Comparison of ENCODE assay signal across 8 cellular contexts in the genomic region with DNA sequence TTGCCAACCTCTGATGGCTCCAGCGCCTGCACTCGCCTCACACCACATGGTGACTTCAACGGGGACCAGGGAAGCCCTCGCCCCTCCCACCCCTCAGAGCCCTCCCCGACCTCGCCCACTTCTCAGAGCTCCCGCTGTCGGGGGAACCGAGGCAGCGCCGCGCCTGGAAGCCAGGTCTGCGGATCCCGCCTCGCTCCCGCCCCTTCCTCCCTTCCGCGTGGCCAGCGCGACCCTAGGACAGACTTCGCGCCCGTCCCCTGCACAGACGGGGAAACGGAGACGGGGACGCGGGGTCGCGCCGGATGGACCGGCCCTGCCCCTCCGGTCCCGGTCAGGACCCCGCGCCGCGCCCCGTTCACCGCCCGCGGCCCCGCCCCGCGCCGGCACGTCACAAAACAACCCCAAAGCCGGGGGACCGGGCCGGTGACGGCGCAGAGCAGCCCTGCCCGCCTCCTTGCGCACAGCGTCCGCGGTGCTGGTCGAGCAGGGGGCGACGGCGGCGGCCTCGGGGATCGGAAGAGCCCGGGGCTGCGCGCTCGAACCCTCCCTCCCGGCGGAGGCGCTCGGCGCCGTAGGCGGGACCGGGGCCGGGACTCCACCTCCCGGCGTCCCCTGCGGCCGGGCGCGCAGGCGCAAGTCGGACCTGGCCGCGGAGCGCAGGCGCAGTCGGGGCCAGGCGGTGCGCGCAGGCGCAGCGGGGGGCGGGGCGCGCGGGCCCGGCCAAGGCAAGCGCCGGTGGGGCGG. TPM values are rescaled to one million over a fixed set of nuclear protein-coding genes. Genes with fewer than 3 reads are reported as not detected.
DNase-seq lines count a peak whose midpoint lies in the region; ATAC-seq and TF ChIP-seq lines count a peak whose summit lies in the region.

No MANE protein-coding gene starts in this region.

- H3K9ac ChIP-seq in SK-N-MC (ENCODE audit: insufficient read length) = peak overlapping the region; percentile 83

- no peaks in the 10 kb centered on the region for H3K9me3 ChIP-seq in SK-N-MC (ENCODE audit: low read depth, low read length)
- no peaks in the 10 kb centered on the region for H3K9me3 ChIP-seq in thoracic aorta

- TF ChIP-seq CTCF in glutamatergic neuron (IDR thresholded peaks at IDR 0.05; ENCODE audit: partially characterized antibody, unreplicated experiment) (no peak), osteocyte (IDR thresholded peaks at IDR 0.05) (no peak), thoracic aorta (IDR thresholded peaks at IDR 0.05) (no peak)

- H3K9me3 Mint-ChIP-seq in activated naive CD4-positive, alpha-beta T cell treated with anti-CD3 and anti-CD28 coated beads, Interleukin-2, amount 50 U/mL, for 24 hours = no peaks in the 10 kb centered on the region
- peaks cover 4% of the 10 kb centered on the region for H3K9me3 Mint-ChIP-seq in glutamatergic neuron (ENCODE audit: unreplicated experiment)
- H3K9me3 Mint-ChIP-seq in osteocyte (ENCODE audit: unreplicated experiment) = no peaks in the 10 kb centered on the region

- ATAC-seq in thoracic aorta (ENCODE audit: insufficient number of reproducible peaks, low FRiP score, low read depth) = peak; percentile 78

- H3K4me3 Mint-ChIP-seq in activated naive CD4-positive, alpha-beta T cell treated with anti-CD3 and anti-CD28 coated beads, Interleukin-2, amount 50 U/mL, for 24 hours = peak overlapping the region; percentile 82
- H3K4me3 Mint-ChIP-seq in glutamatergic neuron (ENCODE audit: unreplicated experiment) (peak overlapping the region; percentile 83), osteocyte (ENCODE audit: unreplicated experiment) (peak overlapping the region; percentile 73)

- peaks cover 3% of the 10 kb centered on the region; the same call in 1 of the 2 replicates for H3K36me3 ChIP-seq in SK-N-MC (ENCODE audit: insufficient read depth, low read length)
- peaks cover 10% of the 10 kb centered on the region for H3K36me3 ChIP-seq in thoracic aorta

- peaks cover 13 to 34% of the 10 kb centered on the region in 2 donors for H3K4me1 ChIP-seq in thoracic aorta (ENCODE audit: control insufficient read depth in 1 of 2, low read depth in 2 of 2)

- H3K27ac Mint-ChIP-seq in activated naive CD4-positive, alpha-beta T cell treated with anti-CD3 and anti-CD28 coated beads, Interleukin-2, amount 50 U/mL, for 24 hours = peak overlapping the region; percentile 70
- H3K27ac Mint-ChIP-seq in glutamatergic neuron (ENCODE audit: unreplicated experiment) (peak overlapping the region; percentile 72), osteocyte (ENCODE audit: unreplicated experiment) (peak overlapping the region; percentile 52)

- H3K4me3 ChIP-seq in SK-N-MC (peak overlapping the region; percentile 92), thoracic aorta (peak overlapping the region; percentile 99)

- DNase-seq in EL (peak; percentile 83), GOT3 (lab: John Stamatoyannopoulos, UW) (peak; percentile 73), LoVo (ENCODE audit: low spot score) (peak; percentile 89), SK-N-MC (ENCODE audit: low read depth, low spot score) (no peak), glutamatergic neuron (peak; percentile 91), osteocyte (ENCODE audit: extremely low spot score, unreplicated experiment) (peak; percentile 98), thoracic aorta (ENCODE audit: low spot score) (no peak)

- H3K27ac ChIP-seq in SK-N-MC = peak overlapping the region; percentile 81
- peak overlapping the region; percentile 84 to 93 for H3K27ac ChIP-seq in thoracic aorta

- peaks cover 1% of the 10 kb centered on the region for H3K27me3 Mint-ChIP-seq in activated naive CD4-positive, alpha-beta T cell treated with anti-CD3 and anti-CD28 coated beads, Interleukin-2, amount 50 U/mL, for 24 hours
- peaks cover 10% of the 10 kb centered on the region for H3K27me3 Mint-ChIP-seq in glutamatergic neuron (ENCODE audit: unreplicated experiment)
- H3K27me3 Mint-ChIP-seq in osteocyte (ENCODE audit: unreplicated experiment) = no peaks in the 10 kb centered on the region

- peaks cover 15% of the 10 kb centered on the region for H3K4me1 Mint-ChIP-seq in activated naive CD4-positive, alpha-beta T cell treated with anti-CD3 and anti-CD28 coated beads, Interleukin-2, amount 50 U/mL, for 24 hours
- H3K4me1 Mint-ChIP-seq in glutamatergic neuron (ENCODE audit: low read depth, unreplicated experiment) (no peaks in the 10 kb centered on the region), osteocyte (ENCODE audit: unreplicated experiment) (peaks cover 22% of the 10 kb centered on the region)

- no peaks in the 10 kb centered on the region for H3K36me3 Mint-ChIP-seq in activated naive CD4-positive, alpha-beta T cell treated with anti-CD3 and anti-CD28 coated beads, Interleukin-2, amount 50 U/mL, for 24 hours
- H3K36me3 Mint-ChIP-seq in glutamatergic neuron (ENCODE audit: unreplicated experiment) (no peaks in the 10 kb centered on the region), osteocyte (ENCODE audit: unreplicated experiment) (no peaks in the 10 kb centered on the region)

- H3K27me3 ChIP-seq in thoracic aorta (replicated peaks; ENCODE audit: insufficient read depth) = no peaks in the 10 kb centered on the region

RNA-seq across cellular contexts. Expression of a gene that starts 0.4 kb away (rescaled TPM):
- total RNA-seq in glutamatergic neuron (ENCODE audit: unreplicated experiment) = 136 TPM
- 65.3 and 69.0 TPM in 2 replicates for total RNA-seq in osteocyte
- total RNA-seq in thoracic aorta = 10 to 100 TPM; 40.2 to 86.2 TPM

RNA-seq across cellular contexts. Expression of a gene that starts 12.7 kb away (rescaled TPM):
- total RNA-seq in glutamatergic neuron (ENCODE audit: unreplicated experiment) (0.47 TPM), osteocyte (not detected in 2 replicates), thoracic aorta (under 1 TPM in 1 of 2 donors, not detected in 1; 0.54 TPM)

RNA-seq across cellular contexts. Expression of a gene that starts 23.9 kb away (rescaled TPM):
- 20.0 TPM for total RNA-seq in glutamatergic neuron (ENCODE audit: unreplicated experiment)
- total RNA-seq in osteocyte = 24.3 and 25.4 TPM in 2 replicates
- 10 to 100 TPM; 34.1 to 94.1 TPM for total RNA-seq in thoracic aorta

RNA-seq across cellular contexts. Expression of a gene that starts 34.9 kb away (rescaled TPM):
- total RNA-seq in glutamatergic neuron (ENCODE audit: unreplicated experiment) = 1.7 TPM
- 1.1 and 1.3 TPM in 2 replicates for total RNA-seq in osteocyte
- under 1 TPM in 1 of 2 donors, not detected in 1; 0.92 TPM for total RNA-seq in thoracic aorta

RNA-seq across cellular contexts. Expression of a gene that starts 41.2 kb away (rescaled TPM):
- total RNA-seq in glutamatergic neuron (ENCODE audit: unreplicated experiment) (470 TPM), osteocyte (816 and 859 TPM in 2 replicates), thoracic aorta (100 to 1,000 TPM; 344 to 575 TPM)

Comparison
In these comparisons a context has a peak if more than half of its experiments do, and no peak if none do; other contexts are left out.
1. DNase-seq: peak in EL (single experiment), GOT3 (single experiment), LoVo (single experiment), glutamatergic neuron (single experiment) and osteocyte (single experiment); none in SK-N-MC (single experiment) and thoracic aorta (single experiment).
2. Peak in every context shown above with its lines, with median percentiles within 50 percentile points of each other: H3K27ac Mint-ChIP-seq and H3K4me3 Mint-ChIP-seq.